In the genomic region with DNA sequence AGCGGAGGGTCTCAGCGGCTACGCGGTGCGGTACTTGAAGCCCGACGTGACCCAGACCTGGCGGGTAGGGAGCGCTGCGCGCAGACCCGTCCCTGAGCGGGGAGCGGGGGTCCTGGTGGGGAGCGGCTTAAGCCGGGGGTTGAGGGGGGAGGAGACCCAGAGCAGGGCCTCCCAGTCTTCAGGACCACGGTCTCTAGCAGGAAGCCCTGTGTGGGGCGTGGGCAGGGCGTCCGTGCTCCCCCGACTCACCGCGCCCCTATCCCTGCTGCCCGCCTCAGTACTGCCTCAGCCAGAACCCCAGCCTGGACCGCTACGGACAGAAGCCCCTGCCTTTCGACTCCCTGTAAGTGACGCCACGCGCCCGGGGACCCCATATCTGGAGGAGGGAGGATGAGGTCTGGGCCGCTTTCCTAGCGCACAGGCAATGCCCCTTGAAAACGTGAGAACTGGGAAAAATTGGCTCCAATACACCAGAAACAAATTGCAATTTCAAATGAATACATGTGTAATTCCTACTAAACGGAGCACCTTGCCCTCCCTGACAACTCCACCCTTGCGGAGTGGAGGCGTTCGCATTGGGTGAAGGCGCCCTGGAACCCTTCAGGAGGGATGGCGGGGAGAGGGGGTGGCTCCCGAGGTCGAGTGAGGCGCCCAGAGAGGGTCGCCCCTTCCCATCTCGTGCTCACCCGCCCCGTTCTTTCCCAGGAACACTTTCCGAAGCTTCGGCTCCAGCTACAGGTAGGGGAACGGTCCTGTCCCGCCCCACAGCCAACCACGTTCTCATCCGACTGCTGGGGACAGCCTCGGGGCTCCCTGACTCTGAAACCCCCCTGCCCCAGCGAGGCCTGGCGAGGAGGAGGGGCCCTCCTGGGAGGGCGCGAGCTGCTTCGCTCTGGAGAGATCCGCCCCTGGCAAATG, we compare ENCODE assay signal across 10 cellular contexts. TPM values are rescaled to one million over a fixed set of nuclear protein-coding genes. Genes with fewer than 3 reads are reported as not detected.
DNase-seq lines count a peak whose midpoint lies in the region; ATAC-seq, FAIRE-seq and TF ChIP-seq lines count a peak whose summit lies in the region.
"Had no signal": no experiment of that assay in that cellular context is flagged by ENCODE, and none has a peak within 500 bp of the region (broad histone marks: within the 10 kb centered on the region; RNA-seq: fewer than 3 reads in every experiment).

No MANE protein-coding gene starts in this region.

- no peak overlapping the region for H3K27ac Mint-ChIP-seq in activated naive CD4-positive, alpha-beta T cell treated with anti-CD3 and anti-CD28 coated beads, Interleukin-2, amount 50 U/mL, for 24 hours
- no peak overlapping the region for H3K27ac Mint-ChIP-seq in astrocyte (ENCODE audit: unreplicated experiment)

- H3K36me3 ChIP-seq in astrocyte (ENCODE audit: insufficient read depth, low read length), result no peaks in the 10 kb centered on the region
- H3K36me3 ChIP-seq in testis (ENCODE audit: low read depth, missing control alignments), result no peaks in the 10 kb centered on the region

- DNase-seq in activated naive CD4-positive, alpha-beta T cell treated with Interleukin-2 at 50 U/mL for 16 hours, result no peak
- no peak for DNase-seq in astrocyte (ENCODE audit: low read depth)
- DNase-seq in left lobe of liver (ENCODE audit: low spot score), result no peak
- no peak for DNase-seq in testis
- no peak for DNase-seq in CD1c-positive myeloid dendritic cell (ENCODE audit: extremely low spot score)

- H3K4me1 ChIP-seq in astrocyte (ENCODE audit: insufficient read depth, low read length), result peaks cover 10% of the 10 kb centered on the region
- peaks cover 4% of the 10 kb centered on the region for H3K4me1 ChIP-seq in testis

- H3K9me3 Mint-ChIP-seq in activated naive CD4-positive, alpha-beta T cell treated with anti-CD3 and anti-CD28 coated beads, Interleukin-2, amount 50 U/mL, for 24 hours, result no peaks in the 10 kb centered on the region
- H3K9me3 Mint-ChIP-seq in astrocyte (ENCODE audit: unreplicated experiment), result no peaks in the 10 kb centered on the region

- H3K36me3 Mint-ChIP-seq in activated naive CD4-positive, alpha-beta T cell treated with anti-CD3 and anti-CD28 coated beads, Interleukin-2, amount 50 U/mL, for 24 hours, result no peaks in the 10 kb centered on the region
- peaks cover 3% of the 10 kb centered on the region for H3K36me3 Mint-ChIP-seq in astrocyte (ENCODE audit: low read depth, unreplicated experiment)

- FAIRE-seq in astrocyte (lab: Jason Lieb, UNC), result no peak
- FAIRE-seq: G401.6 had no signal

- H3K4me3 ChIP-seq in astrocyte (ENCODE audit: insufficient read depth, low read depth, low read length) (peak overlapping the region; percentile 48), testis (peak overlapping the region; percentile 44 to 62)

- peak overlapping the region; percentile 72 for H2AFZ ChIP-seq in astrocyte (ENCODE audit: low read depth, low read length)

- no peak for TF ChIP-seq POLR2A in testis (IDR thresholded peaks at IDR 0.05)

- H3K27me3 ChIP-seq in astrocyte (ENCODE audit: insufficient read depth, low read length) (peaks cover 17% of the 10 kb centered on the region), testis (no peaks in the 10 kb centered on the region)

- no peaks in the 10 kb centered on the region for H3K27me3 Mint-ChIP-seq in activated naive CD4-positive, alpha-beta T cell treated with anti-CD3 and anti-CD28 coated beads, Interleukin-2, amount 50 U/mL, for 24 hours
- peaks cover 48% of the 10 kb centered on the region for H3K27me3 Mint-ChIP-seq in astrocyte (ENCODE audit: low read depth, unreplicated experiment)

- peak; percentile 28 for ATAC-seq in left lobe of liver
- no peak for ATAC-seq in GM18519 (IDR thresholded peaks at IDR 0.05; ENCODE audit: low FRiP score, unreplicated experiment)
- no peak for ATAC-seq in GM19452 (IDR thresholded peaks at IDR 0.05; ENCODE audit: unreplicated experiment)

- WGBS in testis, 2 donors, result 20 to 31% methylated on average over 36 to 60 of the region's 60 CpGs

- peak overlapping the region; percentile 88 for H3K4me2 ChIP-seq in astrocyte (ENCODE audit: low read length)

- H3K79me2 ChIP-seq in astrocyte (ENCODE audit: insufficient read depth, low read length), result no peaks in the 10 kb centered on the region

- H4K20me1 ChIP-seq in astrocyte (ENCODE audit: insufficient read depth, low read length), result no peaks in the 10 kb centered on the region

- H3K9ac ChIP-seq in astrocyte (ENCODE audit: low read length), result no peak overlapping the region

- H3K4me1 Mint-ChIP-seq in activated naive CD4-positive, alpha-beta T cell treated with anti-CD3 and anti-CD28 coated beads, Interleukin-2, amount 50 U/mL, for 24 hours, result peaks cover 10% of the 10 kb centered on the region
- no peaks in the 10 kb centered on the region for H3K4me1 Mint-ChIP-seq in astrocyte (ENCODE audit: low read depth, unreplicated experiment)

- H3K27ac ChIP-seq in astrocyte (ENCODE audit: low read depth, low read length) (no peak overlapping the region), testis (no peak overlapping the region)
- H3K27ac ChIP-seq: VCaP had no signal

- TF ChIP-seq CTCF in astrocyte (IDR thresholded peaks at IDR 0.05; ENCODE audit: insufficient read depth, low read depth, low read length), result no peak
- no peak for TF ChIP-seq CTCF in testis (IDR thresholded peaks at IDR 0.05)

- peak overlapping the region; percentile 88 for H3K4me3 Mint-ChIP-seq in activated naive CD4-positive, alpha-beta T cell treated with anti-CD3 and anti-CD28 coated beads, Interleukin-2, amount 50 U/mL, for 24 hours
- H3K4me3 Mint-ChIP-seq in astrocyte (ENCODE audit: unreplicated experiment), result peak overlapping the region; percentile 87

- no peaks in the 10 kb centered on the region for H3K9me3 ChIP-seq in astrocyte (ENCODE audit: insufficient read depth, low read depth, low read length)
- no peaks in the 10 kb centered on the region for H3K9me3 ChIP-seq in testis

- intact Hi-C loops in testis (cut with DNase I; ENCODE audit: low total_unique reads), result no loop called here

RNA-seq across cellular contexts. Expression of gene CNGB1, which starts 14.5 kb away (rescaled TPM):
- total RNA-seq in astrocyte (not detected in 2 replicates), left lobe of liver (not detected), testis (1 to 10 TPM in 1 of 2 donors, under 1 TPM in 1; 0.87 to 1.2 TPM)
- polyA plus RNA-seq in testis (ENCODE audit: insufficient read depth, low read depth, low replicate concordance), result 0.76 TPM

RNA-seq across cellular contexts. Expression of gene ZNF319, which starts 15.0 kb away (rescaled TPM):
- total RNA-seq in astrocyte (11.2 and 11.5 TPM in 2 replicates), left lobe of liver (3.6 TPM), testis (10 to 100 TPM; 11.2 to 12.1 TPM)
- 10.4 TPM for polyA plus RNA-seq in testis (ENCODE audit: insufficient read depth, low read depth, low replicate concordance)

RNA-seq across cellular contexts. Expression of gene USB1, which starts 15.7 kb away (rescaled TPM):
- total RNA-seq in astrocyte (91.3 and 100.0 TPM in 2 replicates), left lobe of liver (28.4 TPM), testis (10 to 100 TPM; 62.4 to 63.7 TPM)
- polyA plus RNA-seq in testis (ENCODE audit: insufficient read depth, low read depth, low replicate concordance), result 39.7 TPM

RNA-seq across cellular contexts. Expression of gene MMP15, which starts 40.1 kb away (rescaled TPM):
- 14.8 and 15.4 TPM in 2 replicates for total RNA-seq in astrocyte
- total RNA-seq in left lobe of liver, result 39.5 TPM
- total RNA-seq in testis, result 100 to 1,000 TPM; 194 to 300 TPM
- polyA plus RNA-seq in testis (ENCODE audit: insufficient read depth, low read depth, low replicate concordance), result 80.6 TPM
